In genomic region chr10:11562888-11563287, GRCh38 we compare ENCODE assay signal across 29 cellular contexts.
"Had no signal": no experiment of that assay in that cellular context is flagged by ENCODE, and none has a peak within 500 bp of the region (broad histone marks: within the 10 kb centered on the region; RNA-seq: fewer than 3 reads in every experiment).

No MANE protein-coding gene starts in this region.

- H3K36me3 ChIP-seq: esophagus muscularis mucosa, heart right ventricle, neural progenitor cell, sigmoid colon, spleen, thoracic aorta, upper lobe of right lung, uterus had no signal

- DNase-seq: cortex of kidney; foreskin keratinocyte; glutamatergic neuron; heart right ventricle; hippocampal formation; mesenchymal stem cell; mucosa of descending colon; naive thymus-derived CD4-positive, alpha-beta T cell; nucleus accumbens; posterior cingulate gyrus; psoas muscle; right cardiac atrium; sigmoid colon; spleen; stimulated activated CD4-positive, alpha-beta T cell treated with anti-CD3 and anti-CD28 coated beads, Interleukin-4, amount 100 ng/mL, for 4 hours; stimulated activated naive B cell treated with anti-CD40 and anti-IgM and Interleukin-4, amounts not matched to agents 10 μg/mL and 1 μg/mL and 100 μg/mL, for 72 hours; upper lobe of right lung; uterus had no signal

- H3K9me3 ChIP-seq: esophagus muscularis mucosa, heart right ventricle, mucosa of descending colon, psoas muscle, sigmoid colon, spleen, thoracic aorta, tibial nerve, upper lobe of right lung, uterus had no signal

- H3K9me3 Mint-ChIP-seq: naive thymus-derived CD4-positive, alpha-beta T cell; nephron; stimulated activated naive CD8-positive, alpha-beta T cell treated with anti-CD3 and anti-CD28 coated beads, Interleukin-15, Interleukin-2, amounts not matched to agents 100 ng/mL and 50 ng/mL, for 24 hours had no signal

- H3K27ac ChIP-seq: esophagus muscularis mucosa, foreskin keratinocyte, heart right ventricle, neural progenitor cell, psoas muscle, sigmoid colon, thoracic aorta, tibial nerve, upper lobe of right lung, uterus had no signal

- H3K27me3 Mint-ChIP-seq: stimulated activated naive B cell treated with anti-CD40 and anti-IgM and Interleukin-4, amounts not matched to agents 10 μg/mL and 1 μg/mL and 100 μg/mL, for 72 hours had no signal

- H3K4me2 ChIP-seq: neural progenitor cell had no signal

- H3K27me3 ChIP-seq: esophagus muscularis mucosa, foreskin keratinocyte, heart right ventricle, neural progenitor cell, sigmoid colon, spleen, tibial nerve, upper lobe of right lung, uterus had no signal

- H2AFZ ChIP-seq: neural progenitor cell had no signal

- H3K4me3 Mint-ChIP-seq: mesothelial cell of epicardium; naive thymus-derived CD4-positive, alpha-beta T cell; nephron; neural progenitor cell; stimulated activated naive B cell treated with anti-CD40 and anti-IgM and Interleukin-4, amounts not matched to agents 10 μg/mL and 1 μg/mL and 100 μg/mL, for 72 hours; stimulated activated naive CD8-positive, alpha-beta T cell treated with anti-CD3 and anti-CD28 coated beads, Interleukin-15, Interleukin-2, amounts not matched to agents 100 ng/mL and 50 ng/mL, for 24 hours had no signal

- H3K27ac Mint-ChIP-seq: mesothelial cell of epicardium; naive thymus-derived CD4-positive, alpha-beta T cell; nephron; neural progenitor cell; stimulated activated naive CD8-positive, alpha-beta T cell treated with anti-CD3 and anti-CD28 coated beads, Interleukin-15, Interleukin-2, amounts not matched to agents 100 ng/mL and 50 ng/mL, for 24 hours had no signal

- H3K9ac ChIP-seq: neural progenitor cell had no signal

- ATAC-seq: foreskin keratinocyte; heart right ventricle; left lobe of liver; mucosa of descending colon; naive thymus-derived CD4-positive, alpha-beta T cell; psoas muscle; right cardiac atrium; stimulated activated naive B cell treated with anti-CD40 and anti-IgM and Interleukin-4, amounts not matched to agents 10 μg/mL and 1 μg/mL and 100 μg/mL, for 72 hours; upper lobe of right lung had no signal

- H3K4me1 Mint-ChIP-seq: neural progenitor cell had no signal

- H3K4me3 ChIP-seq: esophagus muscularis mucosa, heart right ventricle, lung, mucosa of descending colon, neural progenitor cell, psoas muscle, sigmoid colon, spleen, thoracic aorta, tibial nerve, upper lobe of right lung, uterus had no signal

- H3K4me1 ChIP-seq: foreskin keratinocyte, neural progenitor cell, psoas muscle, uterus had no signal

- FAIRE-seq: endothelial cell of umbilical vein, keratinocyte had no signal
